In the genomic region with DNA sequence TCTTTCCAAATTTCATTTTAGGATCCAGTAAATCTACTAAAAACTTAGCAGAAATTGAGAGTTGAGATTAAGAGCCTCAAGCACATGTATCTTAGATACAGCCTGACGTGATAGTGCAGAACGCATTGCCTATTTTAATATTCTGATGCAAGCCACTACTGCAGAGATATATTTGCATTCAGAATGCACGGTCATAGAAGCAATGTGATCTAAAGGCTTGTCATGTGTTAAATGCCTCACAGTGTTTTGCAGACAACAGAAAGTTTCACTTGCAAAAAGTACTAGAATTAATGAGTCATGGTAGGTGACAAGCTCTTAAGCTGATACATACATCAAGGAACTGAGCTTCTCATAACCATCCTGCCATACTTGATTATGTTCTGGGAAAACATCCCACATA, we compare ENCODE assay signal across 14 cellular contexts.
"Had no signal": no experiment of that assay in that cellular context is flagged by ENCODE, and none has a peak within 500 bp of the region (broad histone marks: within the 10 kb centered on the region; RNA-seq: fewer than 3 reads in every experiment).

No MANE protein-coding gene starts in this region.

- H3K27ac ChIP-seq: foreskin keratinocyte, neutrophil, tibial artery had no signal

- H3K4me3 ChIP-seq: tibial artery had no signal

- H3K27me3 ChIP-seq: neutrophil, tibial artery had no signal

- ATAC-seq: natural killer cell had no signal

- DNase-seq: activated CD4-positive, alpha-beta T cell treated with anti-CD3 and anti-CD28 coated beads, Interleukin-2, amount 10 ng/mL, durations not matched to agents 7 days and 5 days; activated CD8-positive, alpha-beta memory T cell treated with anti-CD3 and anti-CD28 coated beads, Interleukin-2, amount 50 U/mL, for 48 hours; activated gamma-delta T cell; activated T-cell treated with anti-CD3 and anti-CD28 coated beads, Interleukin-2, amount 50 U/mL, for 72 hours; amygdala; effector memory CD4-positive, alpha-beta T cell; head of caudate nucleus; natural killer cell; retina; stimulated activated CD4-positive, alpha-beta T cell treated with anti-CD3 and anti-CD28 coated beads, Interleukin-2, amount 100 ng/mL, for 48 hours; stimulated activated naive CD4-positive, alpha-beta T cell; tibial artery had no signal

- H3K36me3 ChIP-seq: neutrophil, tibial artery had no signal

- H3K9me3 ChIP-seq: neutrophil, tibial artery had no signal

- H3K4me1 ChIP-seq: foreskin keratinocyte, tibial artery had no signal
